Comparison of ENCODE assay signal across 13 cellular contexts in the genomic region with DNA sequence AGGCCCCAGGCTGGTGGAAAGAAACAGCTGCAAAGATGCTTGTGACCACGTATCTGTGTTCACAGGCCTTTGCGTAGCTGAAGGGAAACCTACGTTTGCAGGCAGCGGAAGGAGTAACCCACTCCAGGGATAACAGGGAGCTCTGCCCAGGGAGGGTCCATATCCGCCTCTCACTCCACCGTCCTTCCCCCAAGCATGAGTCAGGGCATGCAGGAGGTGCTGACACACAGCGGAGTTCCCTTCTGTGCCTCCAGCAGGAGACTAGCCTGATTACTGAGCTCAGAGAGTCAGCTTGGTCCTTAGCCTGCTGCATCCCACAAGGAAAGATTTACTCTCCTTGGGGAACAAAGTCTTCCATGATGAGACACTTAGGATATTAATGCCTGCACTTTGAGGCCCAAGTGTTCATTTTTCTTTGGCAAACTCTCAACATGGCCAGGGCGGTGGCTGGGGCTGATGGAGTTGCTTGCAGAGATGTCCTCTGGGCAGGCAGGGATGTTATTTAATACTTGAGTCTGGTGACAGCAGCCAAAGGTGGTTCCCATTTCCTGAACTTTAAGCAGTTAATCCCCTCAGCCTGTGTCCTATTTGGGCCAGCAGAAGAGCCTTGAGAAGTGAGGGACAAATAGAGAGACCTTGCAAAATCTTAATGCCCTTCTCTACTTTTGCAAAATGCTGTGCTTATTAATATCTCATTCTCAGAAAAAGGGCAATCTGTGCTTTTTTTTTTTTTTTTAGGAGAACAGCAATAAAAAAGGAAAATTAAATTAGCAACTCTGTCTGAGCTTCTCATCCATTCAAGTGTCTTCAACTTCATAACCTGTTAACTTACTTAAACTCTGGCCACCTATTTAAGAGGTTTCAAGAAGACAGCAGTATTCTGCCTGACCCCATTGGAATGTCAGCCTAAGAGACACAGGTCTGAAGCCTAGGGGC.
A peak's percentile ranks its signal among the peaks of the same experiment; 100 is the strongest.
DNase-seq lines count a peak whose midpoint lies in the region; ATAC-seq and TF ChIP-seq lines count a peak whose summit lies in the region.
"Had no signal": no experiment of that assay in that cellular context is flagged by ENCODE, and none has a peak within 500 bp of the region (broad histone marks: within the 10 kb centered on the region; RNA-seq: fewer than 3 reads in every experiment).

No MANE protein-coding gene starts in this region.

- ATAC-seq in omental fat pad (ENCODE audit: low FRiP score) (peak; percentile 50), left lobe of liver (no peak)
- no peak for ATAC-seq in naive thymus-derived CD8-positive, alpha-beta T cell

- no peaks in the 10 kb centered on the region for H3K27me3 Mint-ChIP-seq in naive thymus-derived CD8-positive, alpha-beta T cell
- H3K27me3 Mint-ChIP-seq: CD4-positive, alpha-beta memory T cell had no signal

- H3K4me1 Mint-ChIP-seq in naive thymus-derived CD8-positive, alpha-beta T cell: no peaks in the 10 kb centered on the region
- H3K4me1 Mint-ChIP-seq: CD4-positive, alpha-beta memory T cell; naive B cell had no signal

- POLR2A ChIA-PET in naive thymus-derived CD8-positive, alpha-beta T cell (lab: Charles Lee): no interaction called here

- H3K27ac Mint-ChIP-seq in naive thymus-derived CD8-positive, alpha-beta T cell: no peak overlapping the region
- H3K27ac Mint-ChIP-seq: CD4-positive, alpha-beta memory T cell had no signal

- no peaks in the 10 kb centered on the region for H3K36me3 Mint-ChIP-seq in naive thymus-derived CD8-positive, alpha-beta T cell
- H3K36me3 Mint-ChIP-seq: CD4-positive, alpha-beta memory T cell; naive B cell had no signal

- H3K4me3 Mint-ChIP-seq in naive thymus-derived CD8-positive, alpha-beta T cell: no peak overlapping the region
- H3K4me3 Mint-ChIP-seq: CD4-positive, alpha-beta memory T cell; naive B cell had no signal

- H3K9me3 Mint-ChIP-seq in naive thymus-derived CD8-positive, alpha-beta T cell: no peaks in the 10 kb centered on the region
- H3K9me3 Mint-ChIP-seq: CD4-positive, alpha-beta memory T cell; naive B cell had no signal

- TF ChIP-seq CTCF in omental fat pad (IDR thresholded peaks at IDR 0.05): no peak

- peak; percentile 48 for DNase-seq in GM03348 (ENCODE audit: low spot score)
- peak; percentile 23 for DNase-seq in RKO (ENCODE audit: low spot score)
- DNase-seq in fibroblast of gingiva (ENCODE audit: low read depth): peak; percentile 6
- no peak for DNase-seq in omental fat pad (ENCODE audit: low spot score)
- no peak for DNase-seq in naive thymus-derived CD8-positive, alpha-beta T cell
- DNase-seq in activated CD4-positive, alpha-beta T cell treated with anti-CD3 and anti-CD28 coated beads, Interleukin-2, amount 50 U/mL, for 48 hours: no peak
- DNase-seq in NCI-H1694 (lab: John Stamatoyannopoulos, UW): no peak
- DNase-seq in left lobe of liver (ENCODE audit: low spot score): no peak
- DNase-seq: activated naive CD4-positive, alpha-beta T cell treated with Interleukin-2 at 50 U/mL for 16 hours; CD4-positive, alpha-beta memory T cell; colonic mucosa; naive B cell; NCI-H1436 treated with DMSO at 0.1 percent for 48 hours had no signal

Comparison
In these comparisons a context has a peak if more than half of its experiments do, and no peak if none do; other contexts are left out.
1. DNase-seq: peak in GM03348 (single experiment), RKO (single experiment) and fibroblast of gingiva (single experiment); none in omental fat pad (single experiment), naive thymus-derived CD8-positive, alpha-beta T cell (0 of 10), activated CD4-positive, alpha-beta T cell treated with anti-CD3 and anti-CD28 coated beads, Interleukin-2, amount 50 U/mL, for 48 hours (0 of 2), NCI-H1694 (single experiment) and left lobe of liver (single experiment).